1 cellular context compared by ENCODE assay signal in the genomic region with DNA sequence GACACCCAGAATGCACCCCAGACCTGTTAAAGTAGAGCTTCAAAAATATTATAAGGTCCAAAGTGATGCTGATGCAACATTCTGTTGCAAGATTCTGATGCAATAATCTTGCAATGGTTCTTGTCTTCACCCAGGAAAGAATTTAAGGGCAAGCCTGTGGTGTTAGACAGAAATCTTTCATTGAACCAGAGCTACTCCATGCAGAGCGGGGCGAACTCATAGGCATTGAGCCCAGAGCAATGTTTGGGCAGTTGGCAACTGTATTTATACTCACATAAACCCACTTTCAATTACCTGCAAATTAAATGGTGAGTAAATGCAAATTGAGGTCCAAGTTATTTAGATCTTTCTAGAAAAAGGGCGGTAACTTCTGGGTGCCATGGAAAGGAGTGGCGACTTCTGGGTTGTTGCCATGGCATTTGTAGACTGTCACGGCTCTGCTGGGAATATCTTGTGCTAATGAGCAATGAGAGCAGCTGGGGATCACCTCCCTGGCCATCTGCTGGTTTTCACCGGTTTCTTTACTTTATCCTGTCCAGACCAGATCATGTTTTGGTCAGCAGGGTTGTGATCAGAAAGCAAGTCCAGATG.
A peak's percentile ranks its signal among the peaks of the same experiment; 100 is the strongest.
TF ChIP-seq lines count a peak whose summit lies in the region.

No MANE protein-coding gene starts in this region.

TF ChIP-seq in HepG2, 621 proteins besides CTCF, POLR2A, EP300 and RAD21 (continued from another document):
- no peak for TF ChIP-seq NR3C1 (CRISPR knock-in tag; IDR thresholded peaks at IDR 0.05)
- no peak for TF ChIP-seq ZNF777 (CRISPR knock-in tag; IDR thresholded peaks at IDR 0.05)
- no peak for TF ChIP-seq RFX1 (IDR thresholded peaks at IDR 0.05)
- TF ChIP-seq TSC22D2 (CRISPR knock-in tag; IDR thresholded peaks at IDR 0.05; ENCODE audit: borderline replicate concordance), result no peak
- 0 out of 2 replicates have a peak, but pooled peaks have one; percentile 17 for TF ChIP-seq CEBPB (IDR thresholded peaks at IDR 0.05; ENCODE audit: borderline replicate concordance, low read depth, low read length)
